7 cellular contexts compared by ENCODE assay signal in the genomic region with DNA sequence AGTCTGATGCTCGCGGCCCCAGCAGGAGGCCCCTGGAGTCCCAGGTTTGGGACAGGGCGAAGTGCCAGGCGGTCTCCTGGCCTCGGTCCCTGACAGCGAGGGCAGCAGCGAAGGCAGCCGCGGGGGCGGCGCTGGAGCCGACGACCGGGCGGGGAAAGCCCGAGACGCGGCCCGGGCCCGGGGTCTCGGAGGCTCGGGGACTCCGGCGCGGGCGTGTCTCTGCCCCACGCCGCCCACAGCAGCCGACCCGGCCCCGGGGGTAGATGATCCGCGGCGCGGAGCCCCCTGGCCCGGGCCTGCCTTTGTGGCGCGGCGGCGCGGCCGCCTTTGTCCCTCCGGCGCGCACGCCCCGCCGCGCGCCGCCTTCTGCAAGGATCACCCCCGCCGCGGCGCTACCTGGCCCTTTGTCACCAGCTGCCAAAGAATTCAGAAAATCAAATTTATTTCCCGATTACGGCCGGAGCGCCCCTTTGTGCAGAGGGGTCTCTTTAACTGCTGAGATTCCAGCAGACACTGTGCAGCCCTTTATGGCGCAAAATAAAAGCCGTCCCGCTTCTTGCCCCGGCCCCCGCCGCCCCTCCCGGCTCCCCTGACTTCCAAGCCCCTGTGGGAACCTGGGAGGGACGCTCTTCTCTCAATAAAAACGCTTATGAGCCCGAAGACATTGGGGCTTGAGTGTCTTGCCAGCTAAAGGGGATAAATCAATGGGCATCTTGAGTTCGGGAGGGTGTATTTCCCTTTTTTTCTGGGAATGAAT.
DNase-seq lines count a peak whose midpoint lies in the region; ATAC-seq, FAIRE-seq and TF ChIP-seq lines count a peak whose summit lies in the region.

No MANE protein-coding gene starts in this region.

- H3K27ac ChIP-seq in HUES6 (ENCODE audit: low read depth, low read length) = no peak overlapping the region
- no peak overlapping the region for H3K27ac ChIP-seq in astrocyte (ENCODE audit: low read depth, low read length)
- H3K27ac ChIP-seq in lung (ENCODE audit: low read depth in 1 of 2, low read length in 1 of 2) = no peak overlapping the region

- no peaks in the 10 kb centered on the region for H3K9me3 ChIP-seq in HUES6 (ENCODE audit: control insufficient read depth, insufficient read depth, low read depth, low read length)
- no peaks in the 10 kb centered on the region for H3K9me3 ChIP-seq in astrocyte (ENCODE audit: insufficient read depth, low read depth, low read length)
- H3K9me3 ChIP-seq in lung (ENCODE audit: control insufficient read depth in 2 of 2, insufficient read depth in 1 of 2, low read length in 1 of 2) = peaks cover 0 to 3% of the 10 kb centered on the region in 2 donors

- H3K4me2 ChIP-seq in astrocyte (ENCODE audit: low read length) = peak overlapping the region; percentile 80

- H4K20me1 ChIP-seq in astrocyte (ENCODE audit: insufficient read depth, low read length) = no peaks in the 10 kb centered on the region

- H2AFZ ChIP-seq in astrocyte (ENCODE audit: low read depth, low read length) = peak overlapping the region; percentile 72

- no peaks in the 10 kb centered on the region for H3K36me3 Mint-ChIP-seq in astrocyte (ENCODE audit: low read depth, unreplicated experiment)

- peak; percentile 49 for ATAC-seq in GM18502 (IDR thresholded peaks at IDR 0.05; ENCODE audit: poor library complexity, unreplicated experiment)
- peak; percentile 34 for ATAC-seq in lung (ENCODE audit: insufficient read depth, low FRiP score)
- ATAC-seq in HG03045 (IDR thresholded peaks at IDR 0.05; ENCODE audit: unreplicated experiment) = no peak

- H3K27me3 Mint-ChIP-seq in astrocyte (ENCODE audit: low read depth, unreplicated experiment) = peaks cover 67% of the 10 kb centered on the region

- H3K4me3 ChIP-seq in HUES6 (ENCODE audit: low read depth, low read length) (peak overlapping the region; percentile 52), astrocyte (ENCODE audit: insufficient read depth, low read depth, low read length) (peak overlapping the region; percentile 37), lung (peak overlapping the region; percentile 29)

- peak overlapping the region; percentile 72 for H3K4me3 Mint-ChIP-seq in astrocyte (ENCODE audit: unreplicated experiment)

- WGBS in lung, 2 donors = 20% methylated on average over 48 to 70 of the region's 70 CpGs

- FAIRE-seq in astrocyte (lab: Jason Lieb, UNC) (no peak), D721Med (lab: Jason Lieb, UNC) (no peak)

- H3K4me1 ChIP-seq in HUES6 (ENCODE audit: control insufficient read depth, insufficient read depth, low read length) = peaks cover 19% of the 10 kb centered on the region
- no peaks in the 10 kb centered on the region for H3K4me1 ChIP-seq in astrocyte (ENCODE audit: insufficient read depth, low read length)
- H3K4me1 ChIP-seq in lung (ENCODE audit: control insufficient read depth in 2 of 2, insufficient read depth in 2 of 2, low read length in 2 of 2) = peaks cover 0 to 3% of the 10 kb centered on the region in 2 donors

- no peaks in the 10 kb centered on the region for H3K36me3 ChIP-seq in HUES6 (ENCODE audit: control insufficient read depth, insufficient read depth, low read length)
- H3K36me3 ChIP-seq in astrocyte (ENCODE audit: insufficient read depth, low read length) = no peaks in the 10 kb centered on the region
- no peaks in the 10 kb centered on the region for H3K36me3 ChIP-seq in lung (ENCODE audit: control insufficient read depth in 2 of 2, insufficient read depth in 2 of 2, low read length in 2 of 2)

- DNase-seq in astrocyte (ENCODE audit: low read depth) = no peak
- DNase-seq in lung (ENCODE audit: low spot score) = no peak
- no peak for DNase-seq in MV-4-11 (lab: John Stamatoyannopoulos, UW)
- DNase-seq in D721Med (ENCODE audit: insufficient read length, low spot score) = no peak

- no peaks in the 10 kb centered on the region for H3K4me1 Mint-ChIP-seq in astrocyte (ENCODE audit: low read depth, unreplicated experiment)

- no peaks in the 10 kb centered on the region for H3K79me2 ChIP-seq in astrocyte (ENCODE audit: insufficient read depth, low read length)

- H3K27ac Mint-ChIP-seq in astrocyte (ENCODE audit: unreplicated experiment) = peak overlapping the region; percentile 60

- H3K9ac ChIP-seq in HUES6 (ENCODE audit: low read length) = peak overlapping the region; percentile 46
- H3K9ac ChIP-seq in astrocyte (ENCODE audit: low read length) = no peak overlapping the region

- H3K27me3 ChIP-seq in HUES6 (ENCODE audit: control insufficient read depth, insufficient read depth, low read length) (peaks cover 15% of the 10 kb centered on the region), astrocyte (ENCODE audit: insufficient read depth, low read length) (peaks cover 36% of the 10 kb centered on the region), lung (ENCODE audit: control insufficient read depth, insufficient read depth) (no peaks in the 10 kb centered on the region)

- no peaks in the 10 kb centered on the region for H3K9me3 Mint-ChIP-seq in astrocyte (ENCODE audit: unreplicated experiment)

- TF ChIP-seq CTCF in astrocyte (IDR thresholded peaks at IDR 0.05; ENCODE audit: insufficient read depth, low read depth, low read length) (no peak), lung (IDR thresholded peaks at IDR 0.05; ENCODE audit: control extremely low read depth, extremely low read depth) (no peak), D721Med (IDR thresholded peaks at IDR 0.05; ENCODE audit: insufficient read depth, missing control alignments) (no peak)
